In the genomic region with DNA sequence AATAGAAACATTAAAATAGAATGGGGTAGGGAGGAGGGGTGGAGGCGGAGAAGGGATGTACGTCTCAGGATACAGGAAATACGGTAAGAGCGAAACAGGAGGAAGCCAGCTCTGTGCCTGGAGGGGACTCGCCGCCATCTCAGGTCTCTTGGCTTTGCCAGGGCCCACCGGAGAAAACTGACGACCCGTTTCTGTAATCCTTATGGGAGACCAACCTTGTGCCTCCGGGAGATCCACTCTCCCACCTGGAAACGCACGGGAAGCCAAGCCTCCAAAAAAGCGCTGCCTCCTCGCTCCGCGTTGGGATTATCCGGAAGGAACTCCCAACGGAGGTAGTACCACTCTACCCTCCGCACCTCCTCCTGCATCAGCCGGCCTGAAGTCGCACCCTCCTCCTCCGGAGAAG, we compare ENCODE assay signal across 8 cellular contexts. TPM values are rescaled to one million over a fixed set of nuclear protein-coding genes. Genes with fewer than 3 reads are reported as not detected.
A peak's percentile ranks its signal among the peaks of the same experiment; 100 is the strongest.
DNase-seq lines count a peak whose midpoint lies in the region; ATAC-seq and TF ChIP-seq lines count a peak whose summit lies in the region.

A gene with protein sequence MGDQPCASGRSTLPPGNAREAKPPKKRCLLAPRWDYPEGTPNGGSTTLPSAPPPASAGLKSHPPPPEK (plus strand): TSS at position 92 of the 406 bp plus-strand sequence. CDS start 111 bp downstream, at position 203.

- no peak for TF ChIP-seq RAD21 in Ishikawa (IDR thresholded peaks at IDR 0.05; ENCODE audit: low read depth)

- H3K36me3 ChIP-seq in DOHH2 (ENCODE audit: control insufficient read depth, low read length), result no peaks in the 10 kb centered on the region
- no peaks in the 10 kb centered on the region for H3K36me3 ChIP-seq in SK-N-MC (ENCODE audit: insufficient read depth, low read length)
- H3K36me3 ChIP-seq in psoas muscle (ENCODE audit: insufficient read depth in 1 of 2, low read depth in 1 of 2), result no peaks in the 10 kb centered on the region

- intact Hi-C loops in psoas muscle (cut with DNase I), result loop anchor here in 1 of 2 donors (5.0 kb wide), 1 partner anchor 447 kb away; no protein-coding TSS in a partner anchor

- no peak for TF ChIP-seq EP300 in Ishikawa (IDR thresholded peaks at IDR 0.05; ENCODE audit: borderline replicate concordance)

- H4K20me1 ChIP-seq in DOHH2 (ENCODE audit: control insufficient read depth, insufficient read depth, low read depth, low read length), result no peaks in the 10 kb centered on the region

- peak within 1 kb of the TSS; percentile 70 for H3K9ac ChIP-seq in SK-N-MC (ENCODE audit: insufficient read length)

- peak within 1 kb of the TSS; percentile 26; the same call in 1 of the 2 replicates for H3K27ac ChIP-seq in DOHH2 (ENCODE audit: low read depth, low read length)
- H3K27ac ChIP-seq in SK-N-MC, result no peak within 1 kb of the TSS
- H3K27ac ChIP-seq in psoas muscle, result peak within 1 kb of the TSS; percentile 54

- H3K4me2 ChIP-seq in DOHH2 (ENCODE audit: low read length), result peak within 1 kb of the TSS; percentile 63

- TF ChIP-seq CTCF in DOHH2 (IDR thresholded peaks at IDR 0.05; ENCODE audit: low read depth, low read length, poor library complexity, severe bottlenecking) (no peak), psoas muscle (IDR thresholded peaks at IDR 0.05) (no peak)

- H3K27me3 ChIP-seq in DOHH2 (ENCODE audit: control insufficient read depth, low read length) (no peaks in the 10 kb centered on the region), psoas muscle (ENCODE audit: insufficient read depth in 3 of 3, low read length in 2 of 3) (peaks cover 0 to 59% (median 0%) of the 10 kb centered on the region in 3 donors)

- H3K4me3 ChIP-seq in DOHH2 (ENCODE audit: low read length) (peak within 1 kb of the TSS; percentile 81), SK-N-MC (peak within 1 kb of the TSS; percentile 83), psoas muscle (peak within 1 kb of the TSS; percentile 67)

- DNase-seq in SK-N-MC (ENCODE audit: low read depth, low spot score) (no peak), astrocyte of the hippocampus (ENCODE audit: low read depth, low spot score) (peak; percentile 60), hepatic stellate cell (ENCODE audit: low spot score) (peak; percentile 18), psoas muscle (peak; percentile 16 to 48)

- 0 to 14% (median 2%) methylated on average over 13 to 22 of the region's 22 CpGs for WGBS in psoas muscle, 3 donors

- H3K79me2 ChIP-seq in DOHH2 (ENCODE audit: control insufficient read depth, low read length), result peaks cover 17% of the 10 kb centered on the region

- ATAC-seq in GM21515 (IDR thresholded peaks at IDR 0.05; ENCODE audit: unreplicated experiment) (peak; percentile 72), psoas muscle (peak in 3 of 4 donors; percentile 66 to 83 (median 71)), HG02840 (IDR thresholded peaks at IDR 0.05; ENCODE audit: low FRiP score, unreplicated experiment) (no peak)

- no peaks in the 10 kb centered on the region for H3F3A ChIP-seq in DOHH2 (ENCODE audit: control insufficient read depth, insufficient read depth)

- H3K9me3 ChIP-seq in DOHH2 (ENCODE audit: control insufficient read depth, insufficient read depth, low read length), result no peaks in the 10 kb centered on the region
- H3K9me3 ChIP-seq in SK-N-MC (ENCODE audit: low read depth, low read length), result no peaks in the 10 kb centered on the region
- no peaks in the 10 kb centered on the region for H3K9me3 ChIP-seq in psoas muscle

- H3K4me1 ChIP-seq in DOHH2 (ENCODE audit: control insufficient read depth, low read length) (peaks cover 11% of the 10 kb centered on the region), psoas muscle (no peaks in the 10 kb centered on the region)

- no peaks in the 10 kb centered on the region for H3K9me2 ChIP-seq in DOHH2 (replicated peaks; ENCODE audit: control insufficient read depth, low read length)

TF ChIP-seq in Ishikawa, 13 proteins besides CTCF, POLR2A, EP300 and RAD21:
- TF ChIP-seq, protein P1, sequence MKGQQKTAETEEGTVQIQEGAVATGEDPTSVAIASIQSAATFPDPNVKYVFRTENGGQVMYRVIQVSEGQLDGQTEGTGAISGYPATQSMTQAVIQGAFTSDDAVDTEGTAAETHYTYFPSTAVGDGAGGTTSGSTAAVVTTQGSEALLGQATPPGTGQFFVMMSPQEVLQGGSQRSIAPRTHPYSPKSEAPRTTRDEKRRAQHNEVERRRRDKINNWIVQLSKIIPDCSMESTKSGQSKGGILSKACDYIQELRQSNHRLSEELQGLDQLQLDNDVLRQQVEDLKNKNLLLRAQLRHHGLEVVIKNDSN (IDR thresholded peaks at IDR 0.05), result no peak
- 0 out of 2 replicates have a peak, but pooled peaks have one; percentile 42 for TF ChIP-seq TAF1 (IDR thresholded peaks at IDR 0.05; ENCODE audit: low read depth)
- TF ChIP-seq YY1 (IDR thresholded peaks at IDR 0.05; ENCODE audit: low read depth), result peak; percentile 70
TF ChIP-seq in Ishikawa: peak in this region for 2.

RNA-seq across cellular contexts. Expression of the gene that starts here (rescaled TPM):
- 10 to 100 TPM in 2 of 4 donors, 1 to 10 TPM in 2; 5.3 to 15.6 (median 8.5) TPM for total RNA-seq in psoas muscle
- 1 to 10 TPM; 5.2 to 7.7 (median 6.5) TPM for polyA plus RNA-seq in psoas muscle
